Comparison of ENCODE assay signal across 12 cellular contexts in genomic region chr6:114419175-114419574, GRCh38.
DNase-seq lines count a peak whose midpoint lies in the region; ATAC-seq and TF ChIP-seq lines count a peak whose summit lies in the region.
"Had no signal": no experiment of that assay in that cellular context is flagged by ENCODE, and none has a peak within 500 bp of the region (broad histone marks: within the 10 kb centered on the region; RNA-seq: fewer than 3 reads in every experiment).

No MANE protein-coding gene starts in this region.

- H3K4me1 Mint-ChIP-seq in CD4-positive, alpha-beta memory T cell, result no peaks in the 10 kb centered on the region
- H3K4me1 Mint-ChIP-seq: activated naive CD4-positive, alpha-beta T cell treated with anti-CD3 and anti-CD28 coated beads, Interleukin-2, amount 50 U/mL, for 24 hours had no signal

- H3K4me3 Mint-ChIP-seq in CD4-positive, alpha-beta memory T cell, result no peak overlapping the region
- H3K4me3 Mint-ChIP-seq: activated naive CD4-positive, alpha-beta T cell treated with anti-CD3 and anti-CD28 coated beads, Interleukin-2, amount 50 U/mL, for 24 hours; mesothelial cell of epicardium had no signal

- WGBS in esophagus squamous epithelium, 2 donors, result 35 to 47% methylated on average over 2 of the region's 2 CpGs

- no peaks in the 10 kb centered on the region for H3K27me3 Mint-ChIP-seq in CD4-positive, alpha-beta memory T cell

- TF ChIP-seq CTCF in esophagus squamous epithelium (IDR thresholded peaks at IDR 0.05), result no peak

- CTCF ChIA-PET in CD4-positive, alpha-beta memory T cell (lab: Charles Lee; ENCODE audit: partially characterized antibody), result no interaction called here

- no peaks in the 10 kb centered on the region for H3K4me1 ChIP-seq in esophagus squamous epithelium
- H3K4me1 ChIP-seq in CD4-positive, alpha-beta memory T cell (ENCODE audit: insufficient read depth, low read length), result no peaks in the 10 kb centered on the region

- POLR2A ChIA-PET in CD4-positive, alpha-beta memory T cell (lab: Charles Lee; ENCODE audit: partially characterized antibody), result no interaction called here

- intact Hi-C loops in esophagus squamous epithelium (cut with DNase I), result no loop called here
- intact Hi-C loops in CD4-positive, alpha-beta memory T cell (cut with micrococcal nuclease), result no loop called here

- no peaks in the 10 kb centered on the region for H3K27me3 ChIP-seq in esophagus squamous epithelium
- H3K27me3 ChIP-seq in CD4-positive, alpha-beta memory T cell (ENCODE audit: insufficient read depth, low read length), result no peaks in the 10 kb centered on the region

- DNase-seq in Daoy (ENCODE audit: low read depth) (peak; percentile 52), NCI-H2171 (lab: John Stamatoyannopoulos, UW) (peak; percentile 51), esophagus squamous epithelium (lab: John Stamatoyannopoulos, UW) (no peak), SK-N-DZ (ENCODE audit: low spot score) (no peak), UCSD-AML1 (lab: John Stamatoyannopoulos, UW; ENCODE audit: unreplicated experiment) (no peak)
- DNase-seq in CD4-positive, alpha-beta memory T cell, result no peak
- DNase-seq: AML-193, NCI-H1417 treated with DMSO at 0.1 percent for 48 hours had no signal

- no peaks in the 10 kb centered on the region for H3K36me3 Mint-ChIP-seq in CD4-positive, alpha-beta memory T cell
- H3K36me3 Mint-ChIP-seq: activated naive CD4-positive, alpha-beta T cell treated with anti-CD3 and anti-CD28 coated beads, Interleukin-2, amount 50 U/mL, for 24 hours; mesothelial cell of epicardium had no signal

- no peak overlapping the region for H3K27ac Mint-ChIP-seq in CD4-positive, alpha-beta memory T cell
- H3K27ac Mint-ChIP-seq: activated naive CD4-positive, alpha-beta T cell treated with anti-CD3 and anti-CD28 coated beads, Interleukin-2, amount 50 U/mL, for 24 hours; mesothelial cell of epicardium had no signal

- H3K36me3 ChIP-seq in esophagus squamous epithelium, result no peaks in the 10 kb centered on the region
- no peaks in the 10 kb centered on the region for H3K36me3 ChIP-seq in CD4-positive, alpha-beta memory T cell (ENCODE audit: insufficient read depth, low read length)

- peaks cover 0 to 5% (median 0%) of the 10 kb centered on the region in 8 donors for H3K9me3 Mint-ChIP-seq in CD4-positive, alpha-beta memory T cell
- H3K9me3 Mint-ChIP-seq: activated naive CD4-positive, alpha-beta T cell treated with anti-CD3 and anti-CD28 coated beads, Interleukin-2, amount 50 U/mL, for 24 hours; mesothelial cell of epicardium had no signal

- H3K9me3 ChIP-seq in esophagus squamous epithelium, result no peaks in the 10 kb centered on the region
- no peaks in the 10 kb centered on the region for H3K9me3 ChIP-seq in CD4-positive, alpha-beta memory T cell (ENCODE audit: control insufficient read depth in 1 of 2, low read length in 2 of 2)

- ATAC-seq in GM19395 (IDR thresholded peaks at IDR 0.05; ENCODE audit: unreplicated experiment), result peak; percentile 96
- ATAC-seq in HG03025 (IDR thresholded peaks at IDR 0.05; ENCODE audit: low FRiP score, unreplicated experiment), result peak; percentile 98

- no peak overlapping the region for H3K27ac ChIP-seq in esophagus squamous epithelium
- H3K27ac ChIP-seq in CD4-positive, alpha-beta memory T cell (ENCODE audit: low read depth, low read length), result no peak overlapping the region

- no peak overlapping the region for H3K4me3 ChIP-seq in esophagus squamous epithelium
- no peak overlapping the region for H3K4me3 ChIP-seq in CD4-positive, alpha-beta memory T cell (ENCODE audit: low read length in 2 of 2)

- TF ChIP-seq POLR2A in esophagus squamous epithelium (IDR thresholded peaks at IDR 0.05), result no peak

Comparison
In these comparisons a context has a peak if more than half of its experiments do, and no peak if none do; other contexts are left out.
1. DNase-seq: peak in Daoy (single experiment) and NCI-H2171 (single experiment); none in esophagus squamous epithelium (single experiment), SK-N-DZ (single experiment), UCSD-AML1 (single experiment) and CD4-positive, alpha-beta memory T cell (0 of 5).